In the genomic region with DNA sequence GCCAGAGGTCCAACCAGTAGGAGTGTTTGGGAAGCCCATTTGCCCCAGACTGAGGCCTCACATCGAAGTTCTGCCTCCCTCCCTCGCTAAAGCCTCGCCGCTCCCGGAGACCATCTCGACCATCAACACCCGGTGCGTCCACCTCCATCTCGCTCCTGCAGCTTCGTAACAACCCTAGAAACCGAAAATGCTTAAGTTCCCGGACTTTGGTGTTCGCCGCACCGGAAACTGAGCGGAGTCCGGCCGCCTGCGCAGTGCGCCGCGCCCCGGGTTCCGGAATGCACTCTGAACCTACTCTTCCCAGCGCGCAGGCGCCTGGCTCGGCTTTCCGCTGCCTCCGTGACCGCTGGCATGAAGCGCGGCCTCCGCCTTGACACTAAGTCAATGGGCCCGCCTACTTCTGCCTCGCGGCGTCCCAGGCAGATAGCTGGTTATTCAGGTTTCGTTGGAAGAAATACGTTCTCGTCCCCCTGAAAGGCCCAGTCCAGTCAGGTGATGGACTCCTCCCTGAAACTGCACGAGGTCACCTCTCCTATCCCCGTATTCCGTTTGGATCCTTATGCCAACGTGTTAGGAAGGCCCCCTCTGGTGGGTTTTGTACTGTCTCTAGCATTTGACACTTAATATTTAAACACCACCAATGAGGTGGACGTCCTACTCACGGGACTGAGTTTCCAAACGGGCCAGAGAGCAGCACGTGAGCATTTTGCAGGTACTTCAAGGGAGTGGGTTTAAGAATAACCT, we compare ENCODE assay signal across 8 cellular contexts.
A peak's percentile ranks its signal among the peaks of the same experiment; 100 is the strongest.
DNase-seq lines count a peak whose midpoint lies in the region; ATAC-seq lines count a peak whose summit lies in the region.

No MANE protein-coding gene starts in this region.

- peak overlapping the region; percentile 80 to 98 (median 94) for H3K4me2 ChIP-seq in BLaER1 treated with 17β-estradiol and CSF1 and Interleukin-3, amounts not matched to agents 10 nM and 100 nM

- peak overlapping the region; percentile 70 to 90 (median 86) for H3K27ac ChIP-seq in BLaER1 treated with 17β-estradiol and CSF1 and Interleukin-3, amounts not matched to agents 10 nM and 100 nM

- H3K27me3 ChIP-seq in BLaER1 treated with 17β-estradiol and CSF1 and Interleukin-3, amounts not matched to agents 10 nM and 100 nM = no peaks in the 10 kb centered on the region
- no peaks in the 10 kb centered on the region for H3K27me3 ChIP-seq in mucosa of stomach (ENCODE audit: control insufficient read depth, insufficient read depth, low read length)

- peak; percentile 75 for DNase-seq in HS-27A (ENCODE audit: low read depth)
- DNase-seq in activated CD8-positive, alpha-beta memory T cell treated with anti-CD3 and anti-CD28 coated beads for 1 hour (ENCODE audit: extremely low read depth in 1 of 2, low read depth in 1 of 2) = peak; percentile 76 to 87
- peak; percentile 74 for DNase-seq in epidermal melanocyte (ENCODE audit: insufficient read length, low spot score)
- DNase-seq in stimulated activated CD8-positive, alpha-beta memory T cell treated with anti-CD3 and anti-CD28 coated beads, Interleukin-7, amount 100 ng/mL, for 24 hours (ENCODE audit: low read depth) = peak; percentile 82
- DNase-seq in NCI-H128 (lab: John Stamatoyannopoulos, UW; ENCODE audit: unreplicated experiment) = no peak

- H4K20me1 ChIP-seq in BLaER1 treated with 17β-estradiol and CSF1 and Interleukin-3, amounts not matched to agents 10 nM and 100 nM = peaks cover 0 to 20% (median 0%) of the 10 kb centered on the region in 11 experiments; a peak in 6 of 22 replicates

- peaks cover 18 to 30% (median 25%) of the 10 kb centered on the region in 11 experiments; a peak in 21 of 22 replicates for H3K36me3 ChIP-seq in BLaER1 treated with 17β-estradiol and CSF1 and Interleukin-3, amounts not matched to agents 10 nM and 100 nM
- H3K36me3 ChIP-seq in mucosa of stomach (ENCODE audit: control insufficient read depth, insufficient read depth, low read length) = no peaks in the 10 kb centered on the region

- H3K4me1 ChIP-seq in BLaER1 treated with 17β-estradiol and CSF1 and Interleukin-3, amounts not matched to agents 10 nM and 100 nM = peaks cover 16 to 45% (median 37%) of the 10 kb centered on the region in 10 experiments
- H3K4me1 ChIP-seq in mucosa of stomach (ENCODE audit: control insufficient read depth, insufficient read depth, low read length) = peaks cover 8% of the 10 kb centered on the region

- peak overlapping the region; percentile 83 to 90 (median 86) for H3K9ac ChIP-seq in BLaER1 treated with 17β-estradiol and CSF1 and Interleukin-3, amounts not matched to agents 10 nM and 100 nM
- peak overlapping the region; percentile 97 for H3K9ac ChIP-seq in mucosa of stomach (ENCODE audit: low read length)

- peak; percentile 99 for ATAC-seq in GM19467 (IDR thresholded peaks at IDR 0.05; ENCODE audit: unreplicated experiment)

- peaks cover 0 to 4% (median 0%) of the 10 kb centered on the region in 11 experiments; a peak in 3 of 22 replicates for H3K9me3 ChIP-seq in BLaER1 treated with 17β-estradiol and CSF1 and Interleukin-3, amounts not matched to agents 10 nM and 100 nM (replicated peaks in 1 of 11)
- H3K9me3 ChIP-seq in mucosa of stomach (ENCODE audit: control insufficient read depth, low read length) = no peaks in the 10 kb centered on the region

- peak overlapping the region; percentile 71 to 92 (median 86) for H3K4me3 ChIP-seq in BLaER1 treated with 17β-estradiol and CSF1 and Interleukin-3, amounts not matched to agents 10 nM and 100 nM
- H3K4me3 ChIP-seq in mucosa of stomach (ENCODE audit: low read length) = peak overlapping the region; percentile 100
